25 cellular contexts compared by ENCODE assay signal in the genomic region with DNA sequence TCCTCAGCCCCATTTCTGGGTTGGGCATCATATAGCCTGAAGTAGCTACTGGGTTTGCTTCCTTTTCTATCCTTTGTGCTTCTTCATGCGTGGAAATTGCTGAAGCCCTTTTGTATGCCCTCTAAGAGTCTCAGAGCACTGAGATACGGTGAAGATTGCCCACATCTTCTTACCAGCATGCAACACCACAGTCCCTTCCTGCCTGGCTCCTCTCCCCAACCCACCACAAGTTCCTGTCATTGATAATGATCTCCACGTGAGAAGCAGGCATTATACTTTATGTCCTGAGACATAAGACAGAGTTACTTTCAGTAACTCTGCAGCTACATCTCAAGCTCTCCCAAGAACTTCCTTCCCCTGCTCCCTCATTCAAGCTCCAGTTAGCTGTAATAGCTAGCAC. TPM values are rescaled to one million over a fixed set of nuclear protein-coding genes. Genes with fewer than 3 reads are reported as not detected.
DNase-seq lines count a peak whose midpoint lies in the region; ATAC-seq and TF ChIP-seq lines count a peak whose summit lies in the region.
"Had no signal": no experiment of that assay in that cellular context is flagged by ENCODE, and none has a peak within 500 bp of the region (broad histone marks: within the 10 kb centered on the region; RNA-seq: fewer than 3 reads in every experiment).

No MANE protein-coding gene starts in this region.

- H3K4me3 ChIP-seq in BLaER1 (no peak overlapping the region), HCT116 (replicated peaks in 1 of 2; ENCODE audit: low read depth in 1 of 2, low read length in 2 of 2) (peak overlapping the region in 1 of 2 experiments; percentile 57; a peak in 1 of 4 replicates), RWPE2 (ENCODE audit: severe bottlenecking) (no peak overlapping the region), left lung (no peak overlapping the region)
- H3K4me3 ChIP-seq: cardiac muscle cell, tibial artery had no signal

- no peak overlapping the region for H3K27ac ChIP-seq in BLaER1
- no peak overlapping the region for H3K27ac ChIP-seq in HCT116 (ENCODE audit: low read depth, low read length)
- H3K27ac ChIP-seq in RWPE2 (ENCODE audit: poor library complexity, severe bottlenecking), result peak overlapping the region; percentile 97
- H3K27ac ChIP-seq in left lung, result no peak overlapping the region
- H3K27ac ChIP-seq: cardiac muscle cell, HL-60 had no signal

- peaks cover 8% of the 10 kb centered on the region for H3K4me1 ChIP-seq in BLaER1
- peaks cover 22 to 36% of the 10 kb centered on the region in 2 experiments for H3K4me1 ChIP-seq in HCT116 (ENCODE audit: control insufficient read depth in 1 of 2, insufficient read depth in 2 of 2, low read length in 2 of 2)
- H3K4me1 ChIP-seq in RWPE2 (ENCODE audit: insufficient read depth, poor library complexity, severe bottlenecking), result peaks cover 16% of the 10 kb centered on the region
- H3K4me1 ChIP-seq in left lung, result peaks cover 0 to 7% of the 10 kb centered on the region in 2 donors

- in situ Hi-C loops in G401 (cut with HindIII; ENCODE audit: low sequenced_read_pairs), result no loop called here

- no peaks in the 10 kb centered on the region for H3K36me3 ChIP-seq in BLaER1
- no peaks in the 10 kb centered on the region for H3K36me3 ChIP-seq in HCT116 (ENCODE audit: control insufficient read depth in 1 of 2, insufficient read depth in 2 of 2, low read length in 2 of 2)
- no peaks in the 10 kb centered on the region for H3K36me3 ChIP-seq in RWPE2 (ENCODE audit: low read depth)
- H3K36me3 ChIP-seq in left lung, result no peaks in the 10 kb centered on the region
- H3K36me3 ChIP-seq: cardiac muscle cell, tibial artery had no signal

- H3K9me3 ChIP-seq in BLaER1 (peaks cover 19% of the 10 kb centered on the region), HCT116 (ENCODE audit: control insufficient read depth in 1 of 2, insufficient read depth in 1 of 2, low read depth in 1 of 2, low read length in 2 of 2) (0 out of 4 replicates have a peak, but pooled peaks cover 0 to 5% of the 10 kb centered on the region in 2 experiments), RWPE2 (ENCODE audit: severe bottlenecking) (peaks cover 4% of the 10 kb centered on the region), left lung (peaks cover 0 to 4% of the 10 kb centered on the region in 2 donors)
- H3K9me3 ChIP-seq: tibial artery had no signal

- no peaks in the 10 kb centered on the region for H3K27me3 ChIP-seq in BLaER1
- H3K27me3 ChIP-seq in HCT116 (ENCODE audit: insufficient read depth, low read length), result no peaks in the 10 kb centered on the region
- H3K27me3 ChIP-seq in RWPE2 (ENCODE audit: insufficient read depth, poor library complexity, severe bottlenecking), result no peaks in the 10 kb centered on the region
- no peaks in the 10 kb centered on the region for H3K27me3 ChIP-seq in left lung
- H3K27me3 ChIP-seq: cardiac muscle cell, tibial artery had no signal

- H3K9ac ChIP-seq in BLaER1 (no peak overlapping the region), HCT116 (ENCODE audit: low read length) (no peak overlapping the region)

- CTCF ChIA-PET in HCT116 (lab: Charles Lee), result no interaction called here

- RAD21 ChIA-PET in HCT116 (lab: Charles Lee; ENCODE audit: low non-redundant PET in 1 of 2, low total read pairs in 2 of 2, uncharacterized antibody in 2 of 2, unreplicated experiment in 2 of 2), result no interaction called here

- BruUV-seq in HCT116 (replicated peaks; lab: Mats Ljungman, UMichigan), result no TSS peak

- no peak for TF ChIP-seq POLR2A in HCT116 (IDR thresholded peaks at IDR 0.05; ENCODE audit: borderline replicate concordance, extremely low read depth, insufficient read depth, insufficient read length)

- peak overlapping the region; percentile 40 for H3K4me2 ChIP-seq in BLaER1
- peak overlapping the region; percentile 86 for H3K4me2 ChIP-seq in HCT116 (ENCODE audit: low read length)

- TF ChIP-seq CTCF in HCT116 (IDR thresholded peaks at IDR 0.05 in 2 of 3, conservative IDR thresholded peaks at IDR 0.05 in 1 of 3; ENCODE audit: borderline replicate concordance in 1 of 3, insufficient read depth in 1 of 3, low read depth in 2 of 3, low read length in 2 of 3), result no peak
- TF ChIP-seq CTCF in RWPE2 (IDR thresholded peaks at IDR 0.05; ENCODE audit: poor library complexity, severe bottlenecking), result no peak
- TF ChIP-seq CTCF in left lung (IDR thresholded peaks at IDR 0.05), result no peak

- peak overlapping the region; percentile 88 for H2AFZ ChIP-seq in HCT116 (ENCODE audit: low read depth, low read length, poor library complexity, severe bottlenecking)

- DNase-seq in HCT116 (ENCODE audit: low read depth, low spot score), result no peak
- no peak for DNase-seq in RWPE2 (ENCODE audit: low spot score)
- DNase-seq in glomerular visceral epithelial cell (ENCODE audit: extremely low spot score), result peak; percentile 30
- no peak for DNase-seq in left lung
- DNase-seq in left lobe of liver (ENCODE audit: low spot score), result no peak
- no peak for DNase-seq in G401 (ENCODE audit: low spot score)
- DNase-seq: activated CD4-positive, alpha-beta memory T cell treated with anti-CD3 and anti-CD28 coated beads for 36 hours; activated CD4-positive, CD25-positive, alpha-beta regulatory T cell treated with anti-CD3 and anti-CD28 coated beads, Interleukin-2, amount 50 U/mL, for 72 hours; activated CD8-positive, alpha-beta memory T cell treated with anti-CD3 and anti-CD28 coated beads, Interleukin-2, amount 50 U/mL, for 4 hours; anterior cingulate cortex; COR-L47; DMS79; endodermal cell; midbrain; naive thymus-derived CD4-positive, alpha-beta T cell; NCI-H1105; NCI-H187 treated with DMSO at 0.1 percent for 48 hours; NCI-H526; nucleus accumbens; tibial artery had no signal

- H4K20me1 ChIP-seq in BLaER1 (no peaks in the 10 kb centered on the region), HCT116 (ENCODE audit: insufficient read depth) (no peaks in the 10 kb centered on the region)

- POLR2A ChIA-PET in HCT116 (lab: Charles Lee), result no interaction called here

- intact Hi-C loops in HCT116 (cut with micrococcal nuclease), result no loop called here
- intact Hi-C loops in left lung (cut with DNase I), result no loop called here

- no peak for TF ChIP-seq RAD21 in HCT116 (IDR thresholded peaks at IDR 0.05; ENCODE audit: low read depth)

- no peaks in the 10 kb centered on the region for H3K9me2 ChIP-seq in HCT116 (ENCODE audit: insufficient read depth)

- no peaks in the 10 kb centered on the region for H3K79me2 ChIP-seq in HCT116 (ENCODE audit: insufficient read depth, low read length)

- ATAC-seq in HCT116 (no peak), RWPE2 (ENCODE audit: low read depth) (no peak), left lung (no peak), left lobe of liver (no peak), GM21360 (IDR thresholded peaks at IDR 0.05; ENCODE audit: unreplicated experiment) (no peak)
- ATAC-seq: naive thymus-derived CD4-positive, alpha-beta T cell had no signal

TF ChIP-seq in HCT116, 20 proteins besides CTCF, POLR2A, EP300 and RAD21:
- TF ChIP-seq CBX3 (IDR thresholded peaks at IDR 0.05; ENCODE audit: low read depth) (no peak), EGR1 (IDR thresholded peaks at IDR 0.05; ENCODE audit: low read depth) (no peak), POLR2AphosphoS5 (IDR thresholded peaks at IDR 0.05; ENCODE audit: low read depth, low read length) (no peak)

RNA-seq across cellular contexts. Expression of a gene that starts 15.8 kb away (rescaled TPM):
- total RNA-seq in HCT116 (2021; ENCODE audit: unreplicated experiment) (2.5 TPM), left lung (1 to 10 TPM; 6.2 to 8.1 TPM), left lobe of liver (0.23 TPM)
- 1.4 and 2.0 TPM in 2 replicates for polyA plus RNA-seq in HCT116 (2012)
- total RNA-seq in G401 (2014; rRNA removed; shearing (Covaris generic)), result 2.4 and 10.3 TPM in 2 replicates
- total RNA-seq: activated CD4-positive, alpha-beta memory T cell treated with anti-CD3 and anti-CD28 coated beads for 36 hours; T-helper 1 cell treated with Interleukin-12 subunit alpha and Interleukin-12 subunit beta and Interleukin-4 antibody, amounts not matched to agents 30 ng/mL and 1 ng/mL, for 36 hours had no signal
